In the genomic region with DNA sequence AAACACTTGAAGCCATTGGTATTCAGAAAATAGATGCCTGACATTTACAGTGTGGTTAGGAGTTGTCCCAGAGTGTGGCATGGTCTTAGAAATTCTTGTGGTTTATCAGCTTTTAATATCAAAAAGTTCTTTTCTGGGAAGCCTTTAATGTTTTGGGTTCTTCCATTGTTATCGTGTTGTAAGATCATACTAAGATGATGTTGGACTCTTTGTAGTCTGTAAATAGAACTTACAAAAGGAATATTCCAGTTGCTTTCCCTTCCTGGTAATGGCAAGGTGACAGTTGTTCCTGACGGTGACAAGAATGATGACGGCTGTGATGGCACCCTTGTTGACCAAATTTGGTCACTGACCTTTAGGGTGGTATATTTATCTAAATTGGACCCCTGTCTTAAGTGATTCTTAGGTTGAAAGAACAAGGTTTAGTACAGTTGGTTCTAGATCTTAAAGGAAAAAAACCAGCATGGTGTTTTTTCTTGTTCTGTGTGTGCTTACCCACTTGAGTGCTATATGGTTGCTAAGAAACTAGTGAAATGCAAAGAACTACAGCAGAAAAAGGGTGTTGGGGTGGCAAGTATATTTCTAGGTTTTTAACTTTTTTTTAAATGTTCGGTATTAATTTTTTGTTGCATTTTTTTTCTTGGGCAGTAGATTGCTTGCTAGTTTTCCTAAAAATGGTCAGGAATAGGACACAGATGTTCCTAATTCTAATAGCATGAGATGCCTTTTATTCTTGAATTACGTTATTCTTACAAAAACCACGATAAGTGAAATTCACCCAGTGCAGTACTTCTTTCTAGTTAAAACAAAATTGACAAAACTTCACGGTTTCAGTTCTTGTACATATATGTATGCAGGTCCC, we compare ENCODE assay signal across 10 cellular contexts. TPM values are rescaled to one million over a fixed set of nuclear protein-coding genes. Genes with fewer than 3 reads are reported as not detected.
A peak's percentile ranks its signal among the peaks of the same experiment; 100 is the strongest.
DNase-seq lines count a peak whose midpoint lies in the region; ATAC-seq, FAIRE-seq and TF ChIP-seq lines count a peak whose summit lies in the region.
"Had no signal": no experiment of that assay in that cellular context is flagged by ENCODE, and none has a peak within 500 bp of the region (broad histone marks: within the 10 kb centered on the region; RNA-seq: fewer than 3 reads in every experiment).

No MANE protein-coding gene starts in this region.

- H3K27ac ChIP-seq in GM12878 (ENCODE audit: control insufficient read depth, insufficient read depth): peak overlapping the region; percentile 93

- H3K4me3 ChIP-seq in AG09309 (ENCODE audit: control insufficient read depth, low read depth, low read length) (peak overlapping the region; percentile 92), GM12878 (peak overlapping the region; percentile 84), mucosa of stomach (ENCODE audit: low read length) (peak overlapping the region; percentile 68)
- H3K4me3 ChIP-seq in Jurkat, Clone E6-1 (ENCODE audit: low read length): peak overlapping the region; percentile 92

- TSS peak; percentile 47 for BruUV-seq in GM12878 (replicated peaks; lab: Mats Ljungman, UMichigan)

- H3K9ac ChIP-seq in GM12878 (ENCODE audit: control insufficient read depth, insufficient read depth, low read length): peak overlapping the region; percentile 89
- H3K9ac ChIP-seq in mucosa of stomach (ENCODE audit: low read length): peak overlapping the region; percentile 85

- TF ChIP-seq EP300 in GM12878 (IDR thresholded peaks at IDR 0.05; ENCODE audit: borderline replicate concordance in 1 of 2, control insufficient read depth in 1 of 2, low read depth in 2 of 2, low read length in 2 of 2): no peak

- TF ChIP-seq CTCF in AG09309 (IDR thresholded peaks at IDR 0.05; ENCODE audit: control insufficient read depth, insufficient read depth, low read depth, low read length, missing control alignments) (no peak), GM12878 (IDR thresholded peaks at IDR 0.05 in 2 of 3, conservative IDR thresholded peaks at IDR 0.05 in 1 of 3; ENCODE audit: control insufficient read depth in 2 of 3, extremely low read depth in 1 of 3, insufficient read depth in 1 of 3, low read depth in 3 of 3, low read length in 3 of 3) (no peak)

- no peak overlapping the region for H2AFZ ChIP-seq in GM12878 (ENCODE audit: control insufficient read depth, low read depth, low read length)

- peaks cover 69% of the 10 kb centered on the region for H3K79me2 ChIP-seq in GM12878 (ENCODE audit: control insufficient read depth, insufficient read depth, low read length)

- H3K36me3 ChIP-seq in GM12878 (ENCODE audit: control insufficient read depth in 2 of 2, insufficient read depth in 2 of 2, low read length in 1 of 2) (peaks cover 0 to 17% of the 10 kb centered on the region in 2 experiments; a peak in 1 of 4 replicates), mucosa of stomach (ENCODE audit: control insufficient read depth, insufficient read depth, low read length) (no peaks in the 10 kb centered on the region)

- TF ChIP-seq RAD21 in GM12878 (IDR thresholded peaks at IDR 0.05; ENCODE audit: insufficient read depth, low read depth, low read length): no peak

- H3K9me3 ChIP-seq in GM12878 (replicated peaks; ENCODE audit: control insufficient read depth, insufficient read depth, low read length): no peaks in the 10 kb centered on the region; the same call in 2 of the 3 replicates
- no peaks in the 10 kb centered on the region for H3K9me3 ChIP-seq in mucosa of stomach (ENCODE audit: control insufficient read depth, low read length)

- ATAC-seq in GM12878: 0 out of 3 replicates have a peak, but pooled peaks have one; percentile 10

- intact Hi-C loops in GM12878 (cut with micrococcal nuclease; ENCODE audit: unreplicated experiment): loop anchor here (2.0 kb wide), 1 partner anchor 280 kb away; no protein-coding TSS in a partner anchor

- TF ChIP-seq POLR2A in GM12878 (IDR thresholded peaks at IDR 0.05; ENCODE audit: low read depth, low read length): no peak

- peak overlapping the region; percentile 96 for H3K4me2 ChIP-seq in GM12878 (ENCODE audit: control insufficient read depth, insufficient read depth)

- H3K4me1 ChIP-seq in GM12878 (ENCODE audit: control insufficient read depth, insufficient read depth, low read length): no peaks in the 10 kb centered on the region; the same call in 1 of the 2 replicates
- H3K4me1 ChIP-seq in mucosa of stomach (ENCODE audit: control insufficient read depth, insufficient read depth, low read length): peaks cover 16% of the 10 kb centered on the region

- CTCF ChIA-PET in GM12878 (lab: Yijun Ruan, JAX): interaction anchor here (0.6 to 0.9 kb wide), 2 partner anchors 167 to 390 kb away, joined by 3 to 4 read pairs; partner anchors contain the start of gene ARPC3

- SMC1A ChIA-PET in GM12878 (lab: Charles Lee; ENCODE audit: uncharacterized antibody, unreplicated experiment): interaction anchor here (0.6 to 2.4 kb wide), 5 partner anchors 38 to 383 kb away, joined by 3 to 12 read pairs (median 5); no protein-coding TSS in a partner anchor

- in situ Hi-C loops in GM12878 (cut with MboI): no loop called here

- RAD21 ChIA-PET in GM12878 (lab: Charles Lee; ENCODE audit: unreplicated experiment): interaction anchor here (1.2 kb wide), 1 partner anchor 148 kb away, joined by 3 read pairs; no protein-coding TSS in a partner anchor

- DNase-seq in AG09309 (ENCODE audit: low read depth) (no peak), GM12878 (ENCODE audit: low read depth, low spot score) (no peak), NCI-H2107 (lab: John Stamatoyannopoulos, UW) (no peak), mucosa of gallbladder (ENCODE audit: low spot score) (no peak), SHP77 treated with DMSO at 0.1 percent for 48 hours (lab: John Stamatoyannopoulos, UW) (no peak), A172 (ENCODE audit: low spot score) (no peak)
- DNase-seq in Jurkat, Clone E6-1 (ENCODE audit: low read depth, low spot score): no peak
- DNase-seq: amniotic stem cell had no signal

- POLR2A ChIA-PET in GM12878 (lab: Charles Lee): interaction anchor here (1.5 kb wide), 1 partner anchor 159 kb away, joined by 4 read pairs; the partner anchor contains the start of gene IFT81

- H4K20me1 ChIP-seq in GM12878 (ENCODE audit: control insufficient read depth, insufficient read depth): no peaks in the 10 kb centered on the region

- FAIRE-seq in GM12878 (lab: Jason Lieb, UNC): no peak
- FAIRE-seq: urothelium cell line had no signal

- under 1% methylated on average over 7 of the region's 7 CpGs for WGBS in GM12878 (ENCODE audit: insufficient coverage, insufficient replicate concordance, low lambda C conversion rate, missing lambda C conversion rate)

- H3K27me3 ChIP-seq in GM12878 (replicated peaks in 1 of 2; ENCODE audit: control insufficient read depth in 2 of 2, insufficient read depth in 2 of 2, low read length in 1 of 2) (no peaks in the 10 kb centered on the region), mucosa of stomach (ENCODE audit: control insufficient read depth, insufficient read depth, low read length) (no peaks in the 10 kb centered on the region)

TF ChIP-seq in GM12878, 131 proteins besides CTCF, POLR2A, EP300 and RAD21 (continues in another document):
- TF ChIP-seq E4F1 (IDR thresholded peaks at IDR 0.05; ENCODE audit: borderline replicate concordance, partially characterized antibody): no peak

RNA-seq across cellular contexts. Expression of gene ATP2A2, which starts 2.1 kb away (rescaled TPM):
- 102 TPM for polyA plus RNA-seq in Jurkat, Clone E6-1 (2012; ENCODE audit: insufficient read depth, insufficient read length)
- total RNA-seq in GM12878 (2013; cell fraction: nucleolus; rRNA removed): 177 and 186 TPM in 2 replicates
- total RNA-seq in GM12878 (2014; rRNA removed) (74.9 and 80.2 TPM in 2 replicates), GM12878 (2014; rRNA removed; fragmentation: Illumina TruSeq; extraction: Trizol) (31.7 and 33.3 TPM in 2 replicates), GM12878 (2021) (120 and 133 TPM in 2 replicates), mucosa of gallbladder (248 TPM)
- 57.9 TPM for polyA plus RNA-seq in GM12878 (2011; ENCODE audit: low read depth)
- polyA plus RNA-seq in GM12878 (2011; rRNA removed) (25.3 and 35.5 TPM in 2 replicates), GM12878 (2014; fragmentation: Illumina TruSeq; extraction: Trizol) (87.0 and 91.5 TPM in 2 replicates), GM12878 (2014; fragmentation: Nextera tagmentation; extraction: Ambion mirVana) (1 to 10 TPM; 3.7 to 5.1 TPM), GM12878 (2014; rRNA removed) (44.6 and 48.0 TPM in 2 replicates), GM12878 (2016; fragmentation: Nextera tagmentation; extraction: Ambion mirVana) (10 to 100 TPM; 23.7 to 29.1 TPM)
- polyA plus RNA-seq in GM12878 (2011; cell fraction: cytosol; rRNA removed): 20.9 and 28.4 TPM in 2 replicates
- 107 and 121 TPM in 2 replicates for polyA plus RNA-seq in GM12878 (2011; cell fraction: nucleus; rRNA removed)
- 65.9 and 70.6 TPM in 2 replicates for polyA plus RNA-seq in GM12878 (2012)
- polyA minus RNA-seq in GM12878 (2011; rRNA and poly(A)+ RNA removed): 53.8 and 71.5 TPM in 2 replicates
- 29.8 and 34.0 TPM in 2 replicates for polyA minus RNA-seq in GM12878 (2011; cell fraction: cytosol; rRNA and poly(A)+ RNA removed)
- polyA minus RNA-seq in GM12878 (2011; cell fraction: nucleus; rRNA and poly(A)+ RNA removed): 56.6 and 89.7 TPM in 2 replicates
- total RNA-seq in A172 (2014; rRNA removed; shearing (Covaris generic)): 93.0 and 108 TPM in 2 replicates
